8 cellular contexts compared by ENCODE assay signal in the genomic region with DNA sequence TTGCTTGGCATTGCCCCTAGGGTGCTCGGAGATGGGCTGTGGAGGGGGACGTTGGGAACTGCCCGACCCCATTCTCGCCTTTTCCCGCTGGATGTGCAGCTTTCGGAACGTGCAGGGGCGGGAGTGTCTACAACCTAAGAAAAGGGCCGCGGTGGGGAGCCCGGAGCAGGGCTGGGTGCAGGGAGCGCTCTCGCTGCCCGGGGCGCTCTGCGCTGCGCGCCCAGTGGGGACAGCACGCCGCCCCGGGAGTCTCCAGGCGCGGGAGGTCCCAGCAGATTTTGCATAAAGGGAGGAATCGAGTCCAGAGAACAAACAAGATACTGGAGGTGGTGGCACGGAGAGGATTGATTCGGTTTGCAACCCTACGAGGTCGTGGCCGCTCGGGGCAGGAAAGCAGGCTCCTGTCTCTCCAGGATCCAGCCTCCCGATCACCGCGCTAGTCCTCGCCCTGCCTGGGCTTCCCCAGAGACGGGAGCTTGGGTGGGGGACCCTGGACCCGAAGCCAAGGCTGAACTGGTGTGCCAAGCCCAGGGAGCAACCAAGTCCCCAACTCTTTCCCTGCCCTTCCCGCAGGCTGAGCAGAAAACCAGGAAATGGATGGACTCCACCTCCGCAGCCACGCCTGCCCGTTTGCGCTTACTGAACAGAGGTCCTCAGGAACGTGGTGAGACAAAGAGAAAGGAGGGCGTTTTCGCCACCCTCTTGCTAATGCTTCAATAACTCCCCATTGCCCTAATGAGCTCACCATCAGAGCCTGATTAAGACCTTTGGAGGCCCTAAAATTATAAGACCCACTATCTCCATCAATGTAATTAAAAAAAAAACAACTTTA. TPM values are rescaled to one million over a fixed set of nuclear protein-coding genes. Genes with fewer than 3 reads are reported as not detected.
DNase-seq lines count a peak whose midpoint lies in the region; ATAC-seq and TF ChIP-seq lines count a peak whose summit lies in the region.

No MANE protein-coding gene starts in this region.

- H3K9me3 Mint-ChIP-seq in activated CD4-positive, alpha-beta T cell treated with anti-CD3 and anti-CD28 coated beads for 36 hours (ENCODE audit: low read depth), result peaks cover 4% of the 10 kb centered on the region
- peaks cover 3 to 4% of the 10 kb centered on the region in 2 donors for H3K9me3 Mint-ChIP-seq in stimulated activated naive B cell treated with anti-CD40 and anti-IgM and Interleukin-4, amounts not matched to agents 10 μg/mL and 1 μg/mL and 100 μg/mL, for 72 hours

- H3K27ac ChIP-seq in brain microvascular endothelial cell, result no peak overlapping the region

- ATAC-seq in activated CD4-positive, alpha-beta T cell treated with anti-CD3 and anti-CD28 coated beads for 36 hours, result no peak
- ATAC-seq in stimulated activated naive B cell treated with anti-CD40 and anti-IgM and Interleukin-4, amounts not matched to agents 10 μg/mL and 1 μg/mL and 100 μg/mL, for 72 hours (replicated peaks), result peak in 1 of 2 donors; percentile 43
- ATAC-seq in GM18520 (IDR thresholded peaks at IDR 0.05; ENCODE audit: unreplicated experiment) (no peak), GM19351 (IDR thresholded peaks at IDR 0.05; ENCODE audit: unreplicated experiment) (no peak)

- peak; percentile 15 for DNase-seq in activated CD4-positive, alpha-beta T cell treated with anti-CD3 and anti-CD28 coated beads for 36 hours
- DNase-seq in activated CD4-positive, alpha-beta T cell treated with anti-CD3 and anti-CD28 coated beads, Interleukin-2, amount 50 U/mL, for 48 hours, result no peak
- DNase-seq in NCI-H2227 (lab: John Stamatoyannopoulos, UW; ENCODE audit: unreplicated experiment) (peak; percentile 86), brain microvascular endothelial cell (peak; percentile 39), iris pigment epithelial cell (ENCODE audit: low read depth) (peak; percentile 77)
- no peak for DNase-seq in stimulated activated naive B cell treated with anti-CD40 and anti-IgM and Interleukin-4, amounts not matched to agents 10 μg/mL and 1 μg/mL and 100 μg/mL, for 72 hours

- intact Hi-C loops in activated CD4-positive, alpha-beta T cell treated with anti-CD3 and anti-CD28 coated beads for 36 hours (cut with DNase I, micrococcal nuclease), result no loop called here

- H3K4me3 ChIP-seq in brain microvascular endothelial cell (ENCODE audit: low read depth, low read length), result peak overlapping the region; percentile 82

- H3K4me3 Mint-ChIP-seq in activated CD4-positive, alpha-beta T cell treated with anti-CD3 and anti-CD28 coated beads for 36 hours, result no peak overlapping the region
- peak overlapping the region; percentile 30 to 61 for H3K4me3 Mint-ChIP-seq in stimulated activated naive B cell treated with anti-CD40 and anti-IgM and Interleukin-4, amounts not matched to agents 10 μg/mL and 1 μg/mL and 100 μg/mL, for 72 hours

- no peaks in the 10 kb centered on the region for H3K36me3 ChIP-seq in brain microvascular endothelial cell (replicated peaks)

- peaks cover 4% of the 10 kb centered on the region for H3K4me1 Mint-ChIP-seq in activated CD4-positive, alpha-beta T cell treated with anti-CD3 and anti-CD28 coated beads for 36 hours
- peaks cover 9 to 18% of the 10 kb centered on the region in 2 donors for H3K4me1 Mint-ChIP-seq in stimulated activated naive B cell treated with anti-CD40 and anti-IgM and Interleukin-4, amounts not matched to agents 10 μg/mL and 1 μg/mL and 100 μg/mL, for 72 hours

- H3K27me3 ChIP-seq in brain microvascular endothelial cell (replicated peaks), result no peaks in the 10 kb centered on the region

- CTCF ChIA-PET in activated CD4-positive, alpha-beta T cell treated with anti-CD3 and anti-CD28 coated beads for 36 hours (lab: Charles Lee), result no interaction called here

- POLR2A ChIA-PET in activated CD4-positive, alpha-beta T cell treated with anti-CD3 and anti-CD28 coated beads for 36 hours (lab: Charles Lee), result no interaction called here

- peaks cover 37% of the 10 kb centered on the region for H3K27me3 Mint-ChIP-seq in activated CD4-positive, alpha-beta T cell treated with anti-CD3 and anti-CD28 coated beads for 36 hours
- peaks cover 54 to 58% of the 10 kb centered on the region in 2 donors for H3K27me3 Mint-ChIP-seq in stimulated activated naive B cell treated with anti-CD40 and anti-IgM and Interleukin-4, amounts not matched to agents 10 μg/mL and 1 μg/mL and 100 μg/mL, for 72 hours

- TF ChIP-seq CTCF in brain microvascular endothelial cell (IDR thresholded peaks at IDR 0.05; ENCODE audit: low read depth, low read length, missing control alignments), result peak; percentile 23

- no peak overlapping the region for H3K27ac Mint-ChIP-seq in activated CD4-positive, alpha-beta T cell treated with anti-CD3 and anti-CD28 coated beads for 36 hours
- H3K27ac Mint-ChIP-seq in stimulated activated naive B cell treated with anti-CD40 and anti-IgM and Interleukin-4, amounts not matched to agents 10 μg/mL and 1 μg/mL and 100 μg/mL, for 72 hours, result no peak overlapping the region

- no peaks in the 10 kb centered on the region for H3K36me3 Mint-ChIP-seq in activated CD4-positive, alpha-beta T cell treated with anti-CD3 and anti-CD28 coated beads for 36 hours (ENCODE audit: low read depth)
- peaks cover 0 to 3% of the 10 kb centered on the region in 2 donors for H3K36me3 Mint-ChIP-seq in stimulated activated naive B cell treated with anti-CD40 and anti-IgM and Interleukin-4, amounts not matched to agents 10 μg/mL and 1 μg/mL and 100 μg/mL, for 72 hours

- in situ Hi-C loops in brain microvascular endothelial cell (cut with HindIII; ENCODE audit: low pct_ligation_motif_present, low sequenced_read_pairs), result no loop called here

RNA-seq across cellular contexts. Expression of a gene that starts 59.7 kb away (rescaled TPM):
- not detected for total RNA-seq in activated CD4-positive, alpha-beta T cell treated with anti-CD3 and anti-CD28 coated beads for 36 hours

Comparison
In these comparisons a context has a peak if more than half of its experiments do, and no peak if none do; other contexts are left out.
1. DNase-seq: peak in activated CD4-positive, alpha-beta T cell treated with anti-CD3 and anti-CD28 coated beads for 36 hours (single experiment), NCI-H2227 (single experiment), brain microvascular endothelial cell (single experiment) and iris pigment epithelial cell (single experiment); none in activated CD4-positive, alpha-beta T cell treated with anti-CD3 and anti-CD28 coated beads, Interleukin-2, amount 50 U/mL, for 48 hours (0 of 2) and stimulated activated naive B cell treated with anti-CD40 and anti-IgM and Interleukin-4, amounts not matched to agents 10 μg/mL and 1 μg/mL and 100 μg/mL, for 72 hours (single experiment).